In genomic region chr5:983238-983524, GRCh38 we compare ENCODE assay signal across 13 cellular contexts. TPM values are rescaled to one million over a fixed set of nuclear protein-coding genes. Genes with fewer than 3 reads are reported as not detected.
"Had no signal": no experiment of that assay in that cellular context is flagged by ENCODE, and none has a peak within 500 bp of the region (broad histone marks: within the 10 kb centered on the region; RNA-seq: fewer than 3 reads in every experiment).

No MANE protein-coding gene starts in this region.

- H3K4me3 Mint-ChIP-seq: activated CD4-positive, alpha-beta T cell treated with anti-CD3 and anti-CD28 coated beads, Interleukin-2, amount 10 ng/mL, durations not matched to agents 7 days and 5 days; activated naive CD4-positive, alpha-beta T cell treated with anti-CD3 and anti-CD28 coated beads, Interleukin-2, amount 50 U/mL, for 24 hours; activated T-helper 17 cell treated with anti-CD3 and anti-CD28 coated beads, Interleukin-2, amount 50 U/mL, for 72 hours; T-helper 17 cell; WTC11 had no signal

- H3K4me1 Mint-ChIP-seq: stimulated activated naive B cell treated with anti-CD40 and anti-IgM and Interleukin-4, amounts not matched to agents 10 μg/mL and 1 μg/mL and 100 μg/mL, for 72 hours; WTC11 had no signal

- H3K9me3 ChIP-seq: colonic mucosa, upper lobe of left lung had no signal

- H3K4me3 ChIP-seq: colonic mucosa, psoas muscle, upper lobe of left lung had no signal

- DNase-seq: activated CD4-positive, alpha-beta T cell treated with anti-CD3 and anti-CD28 coated beads, Interleukin-2, amount 10 ng/mL, durations not matched to agents 7 days and 5 days; colonic mucosa; stimulated activated CD4-positive, alpha-beta T cell treated with anti-CD3 and anti-CD28 coated beads, Interleukin-2, amount 100 ng/mL, for 48 hours; stimulated activated naive B cell treated with anti-CD40 and anti-IgM and Interleukin-4, amounts not matched to agents 10 μg/mL and 1 μg/mL and 100 μg/mL, for 72 hours; substantia nigra; T-helper 17 cell had no signal

- H3K36me3 ChIP-seq: colonic mucosa, upper lobe of left lung had no signal

- ATAC-seq: activated T-helper 17 cell treated with anti-CD3 and anti-CD28 coated beads, Interleukin-2, amount 50 U/mL, for 72 hours; psoas muscle; stimulated activated naive B cell treated with anti-CD40 and anti-IgM and Interleukin-4, amounts not matched to agents 10 μg/mL and 1 μg/mL and 100 μg/mL, for 72 hours; T-helper 17 cell had no signal

- H3K36me3 Mint-ChIP-seq: WTC11 had no signal

- H3K4me1 ChIP-seq: colonic mucosa, psoas muscle had no signal

- H3K27ac ChIP-seq: colonic mucosa, psoas muscle had no signal

- H3K27ac Mint-ChIP-seq: activated naive CD4-positive, alpha-beta T cell treated with anti-CD3 and anti-CD28 coated beads, Interleukin-2, amount 50 U/mL, for 24 hours; activated T-helper 17 cell treated with anti-CD3 and anti-CD28 coated beads, Interleukin-2, amount 50 U/mL, for 72 hours; stimulated activated naive B cell treated with anti-CD40 and anti-IgM and Interleukin-4, amounts not matched to agents 10 μg/mL and 1 μg/mL and 100 μg/mL, for 72 hours; T-helper 17 cell; WTC11 had no signal

- FAIRE-seq: keratinocyte, TTC549 had no signal

- H3K27me3 ChIP-seq: colonic mucosa, upper lobe of left lung had no signal

RNA-seq across cellular contexts. Expression of gene NKD2, which starts 25.4 kb away (rescaled TPM):
- total RNA-seq: T-helper 17 cell had no signal
- polyA plus RNA-seq: keratinocyte had no signal
